8 cellular contexts compared by ENCODE assay signal in genomic region chr5:169980418-169981053, GRCh38. TPM values are rescaled to one million over a fixed set of nuclear protein-coding genes. Genes with fewer than 3 reads are reported as not detected.
DNase-seq lines count a peak whose midpoint lies in the region; ATAC-seq and TF ChIP-seq lines count a peak whose summit lies in the region.

INSYN2B (minus strand) TSS chr5:169980495; CDS start chr5:169883898, 96,597 bp downstream.

- H3K9me3 ChIP-seq in HUES6 (ENCODE audit: control insufficient read depth, insufficient read depth, low read depth, low read length) (no peaks in the 10 kb centered on the region), RWPE2 (ENCODE audit: severe bottlenecking) (no peaks in the 10 kb centered on the region), endodermal cell (ENCODE audit: control insufficient read depth, low read length) (no peaks in the 10 kb centered on the region), lower lobe of right lung (no peaks in the 10 kb centered on the region), subcutaneous abdominal adipose tissue (ENCODE audit: control insufficient read depth in 5 of 5, low read length in 5 of 5) (no peaks in the 10 kb centered on the region)

- H3K4me3 Mint-ChIP-seq in endodermal cell = peak within 1 kb of the TSS; percentile 44

- in situ Hi-C loops in GM13976 (cut with MboI; ENCODE audit: low sequenced_read_pairs, unreplicated experiment) = no loop called here

- H3K27ac Mint-ChIP-seq in endodermal cell = peak within 1 kb of the TSS; percentile 81

- ATAC-seq in RWPE2 (ENCODE audit: low read depth) (peak; percentile 61), lower lobe of right lung (peak; percentile 71 to 78), HG03135 (IDR thresholded peaks at IDR 0.05; ENCODE audit: unreplicated experiment) (no peak)

- H3K4me3 ChIP-seq in AG09309 (ENCODE audit: control insufficient read depth, low read depth, low read length) = peak within 1 kb of the TSS; percentile 68
- H3K4me3 ChIP-seq in HUES6 (ENCODE audit: low read depth, low read length) = peak within 1 kb of the TSS; percentile 55
- H3K4me3 ChIP-seq in RWPE2 (ENCODE audit: severe bottlenecking) = peak within 1 kb of the TSS; percentile 35
- peak within 1 kb of the TSS; percentile 57 for H3K4me3 ChIP-seq in endodermal cell (ENCODE audit: low read length)
- peak within 1 kb of the TSS; percentile 18 for H3K4me3 ChIP-seq in lower lobe of right lung
- peak within 1 kb of the TSS in 4 of 5 donors; percentile 38 to 63 (median 46) for H3K4me3 ChIP-seq in subcutaneous abdominal adipose tissue (ENCODE audit: low read depth in 1 of 5, low read length in 5 of 5)

- H3K27ac ChIP-seq in HUES6 (ENCODE audit: low read depth, low read length) (peak within 1 kb of the TSS; percentile 7; the same call in 1 of the 2 replicates), RWPE2 (ENCODE audit: poor library complexity, severe bottlenecking) (peak within 1 kb of the TSS; percentile 95), endodermal cell (ENCODE audit: low read depth, low read length) (no peak within 1 kb of the TSS), lower lobe of right lung (no peak within 1 kb of the TSS), subcutaneous abdominal adipose tissue (ENCODE audit: low read depth, low read length) (no peak within 1 kb of the TSS)

- 0 to 10% methylated on average over 1 to 7 of the region's 11 CpGs for WGBS in endodermal cell (ENCODE audit: insufficient coverage in 1 of 2, insufficient read length in 1 of 2), 2 experiments

- peak within 1 kb of the TSS; percentile 27 for H3K9ac ChIP-seq in HUES6 (ENCODE audit: low read length)
- H3K9ac ChIP-seq in endodermal cell (ENCODE audit: extremely low read depth, low read length, poor library complexity, severe bottlenecking) = no peak within 1 kb of the TSS
- peak within 1 kb of the TSS in 2 of 5 donors; percentile 68 to 79 for H3K9ac ChIP-seq in subcutaneous abdominal adipose tissue (ENCODE audit: low read length in 5 of 5)

- H3K4me1 ChIP-seq in HUES6 (ENCODE audit: control insufficient read depth, insufficient read depth, low read length) = peaks cover 44% of the 10 kb centered on the region
- peaks cover 31% of the 10 kb centered on the region for H3K4me1 ChIP-seq in RWPE2 (ENCODE audit: insufficient read depth, poor library complexity, severe bottlenecking)
- peaks cover 3% of the 10 kb centered on the region for H3K4me1 ChIP-seq in endodermal cell (ENCODE audit: control insufficient read depth, insufficient read depth, low read length)
- no peaks in the 10 kb centered on the region for H3K4me1 ChIP-seq in lower lobe of right lung
- H3K4me1 ChIP-seq in subcutaneous abdominal adipose tissue (ENCODE audit: control insufficient read depth in 5 of 5, insufficient read depth in 5 of 5, low read length in 5 of 5) = peaks cover 0 to 23% (median 6%) of the 10 kb centered on the region in 5 donors

- H3K4me1 Mint-ChIP-seq in endodermal cell = peaks cover 33% of the 10 kb centered on the region

- H3K9me3 Mint-ChIP-seq in endodermal cell = no peaks in the 10 kb centered on the region

- peak; percentile 68 for DNase-seq in AG09309 (ENCODE audit: low read depth)
- peak; percentile 30 for DNase-seq in GM13976 (ENCODE audit: low spot score)
- peak; percentile 76 for DNase-seq in RWPE2 (ENCODE audit: low spot score)
- peak; percentile 96 for DNase-seq in endodermal cell
- DNase-seq in lower lobe of right lung = peak; percentile 47

- peaks cover 21% of the 10 kb centered on the region for H3K27me3 Mint-ChIP-seq in endodermal cell (ENCODE audit: insufficient read depth)

- H3K27me3 ChIP-seq in HUES6 (ENCODE audit: control insufficient read depth, insufficient read depth, low read length) (peaks cover 17% of the 10 kb centered on the region; the same call in 1 of the 2 replicates), RWPE2 (ENCODE audit: insufficient read depth, poor library complexity, severe bottlenecking) (no peaks in the 10 kb centered on the region), endodermal cell (ENCODE audit: control insufficient read depth, insufficient read depth, low read length, poor library complexity, severe bottlenecking) (no peaks in the 10 kb centered on the region), lower lobe of right lung (ENCODE audit: low read depth) (no peaks in the 10 kb centered on the region), subcutaneous abdominal adipose tissue (ENCODE audit: control insufficient read depth in 5 of 5, insufficient read depth in 4 of 5, low read length in 5 of 5) (peaks cover 0 to 9% (median 0%) of the 10 kb centered on the region in 5 donors)

- no peaks in the 10 kb centered on the region for H3K36me3 ChIP-seq in HUES6 (ENCODE audit: control insufficient read depth, insufficient read depth, low read length)
- no peaks in the 10 kb centered on the region for H3K36me3 ChIP-seq in RWPE2 (ENCODE audit: low read depth)
- H3K36me3 ChIP-seq in endodermal cell (ENCODE audit: control insufficient read depth, insufficient read depth, low read length) = no peaks in the 10 kb centered on the region
- H3K36me3 ChIP-seq in lower lobe of right lung = peaks cover 16% of the 10 kb centered on the region
- peaks cover 0 to 9% (median 0%) of the 10 kb centered on the region in 5 donors for H3K36me3 ChIP-seq in subcutaneous abdominal adipose tissue (ENCODE audit: control insufficient read depth in 5 of 5, insufficient read depth in 5 of 5, low read length in 5 of 5)

- H3K36me3 Mint-ChIP-seq in endodermal cell (ENCODE audit: low read depth) = no peaks in the 10 kb centered on the region

- TF ChIP-seq CTCF in AG09309 (IDR thresholded peaks at IDR 0.05; ENCODE audit: control insufficient read depth, insufficient read depth, low read depth, low read length, missing control alignments) = peak; percentile 64
- TF ChIP-seq CTCF in GM13976 (IDR thresholded peaks at IDR 0.05; ENCODE audit: borderline replicate concordance, control extremely low read depth, extremely low read depth, insufficient read depth, missing control alignments) = peak; percentile 20
- TF ChIP-seq CTCF in RWPE2 (IDR thresholded peaks at IDR 0.05; ENCODE audit: poor library complexity, severe bottlenecking) = peak; percentile 99
- peak; percentile 87 for TF ChIP-seq CTCF in endodermal cell (conservative IDR thresholded peaks at IDR 0.05)
- TF ChIP-seq CTCF in lower lobe of right lung (IDR thresholded peaks at IDR 0.05) = peak; percentile 51

- intact Hi-C loops in lower lobe of right lung (cut with DNase I) = no loop called here

RNA-seq across cellular contexts. Expression of gene INSYN2B, which starts in this region (rescaled TPM):
- total RNA-seq in endodermal cell (not detected), lower lobe of right lung (not detected)
- polyA plus RNA-seq in endodermal cell (2013, experiment 1 of 2) = 0.57 TPM
- polyA plus RNA-seq in endodermal cell (2013, experiment 2 of 2) = 0.50 TPM

Comparison
In these comparisons a context has a peak if more than half of its experiments do, and no peak if none do; other contexts are left out.
1. Peak in DNase-seq and H3K4me3 ChIP-seq in endodermal cell; RNA of the gene not detected or under 1 TPM.
2. Peak in DNase-seq, ATAC-seq and H3K4me3 ChIP-seq in lower lobe of right lung; RNA of the gene not detected or under 1 TPM.
3. DNase-seq: peak in every context shown above with its lines; median percentile 96 in endodermal cell; 76 in RWPE2; 68 in AG09309; 47 in lower lobe of right lung; 30 in GM13976.
4. H3K4me3 ChIP-seq: peak in every context shown above with its lines; median percentile 68 in AG09309; 57 in endodermal cell; 55 in HUES6; 46 in subcutaneous abdominal adipose tissue; 35 in RWPE2; 18 in lower lobe of right lung.
5. CTCF ChIP-seq: peak in every context shown above with its lines; median percentile 99 in RWPE2; 87 in endodermal cell; 64 in AG09309; 51 in lower lobe of right lung; 20 in GM13976.
6. H3K27ac ChIP-seq: peak in HUES6 (single experiment) and RWPE2 (single experiment); none in endodermal cell (single experiment), lower lobe of right lung (single experiment) and subcutaneous abdominal adipose tissue (single experiment).